20 cellular contexts compared by ENCODE assay signal in genomic region chr22:45546333-45547015, GRCh38. TPM values are rescaled to one million over a fixed set of nuclear protein-coding genes. Genes with fewer than 3 reads are reported as not detected.
"Had no signal": no experiment of that assay in that cellular context is flagged by ENCODE, and none has a peak within 500 bp of the region (broad histone marks: within the 10 kb centered on the region; RNA-seq: fewer than 3 reads in every experiment).

No MANE protein-coding gene starts in this region.

- H3K4me1 ChIP-seq: colonic mucosa, pancreas had no signal

- H3K9me3 ChIP-seq: colonic mucosa, mucosa of descending colon, pancreas, upper lobe of right lung had no signal

- H3K27me3 Mint-ChIP-seq: activated CD4-positive, alpha-beta T cell treated with anti-CD3 and anti-CD28 coated beads for 36 hours; activated naive CD8-positive, alpha-beta T cell treated with anti-CD3 and anti-CD28 coated beads for 36 hours had no signal

- H3K27me3 ChIP-seq: colonic mucosa, pancreas, upper lobe of right lung had no signal

- H3K27ac ChIP-seq: colonic mucosa, pancreas, spleen, upper lobe of right lung had no signal

- H3K4me3 Mint-ChIP-seq: activated CD4-positive, alpha-beta T cell treated with anti-CD3 and anti-CD28 coated beads for 36 hours; activated naive CD8-positive, alpha-beta T cell treated with anti-CD3 and anti-CD28 coated beads for 36 hours; memory B cell; naive B cell; stimulated activated memory B cell treated with anti-CD40 and anti-IgM and Interleukin-4, amounts not matched to agents 10 μg/mL and 1 μg/mL and 100 μg/mL, for 72 hours; T-cell; WTC11 had no signal

- H3K36me3 Mint-ChIP-seq: activated naive CD8-positive, alpha-beta T cell treated with anti-CD3 and anti-CD28 coated beads for 36 hours; memory B cell; naive B cell; stimulated activated memory B cell treated with anti-CD40 and anti-IgM and Interleukin-4, amounts not matched to agents 10 μg/mL and 1 μg/mL and 100 μg/mL, for 72 hours; T-cell had no signal

- DNase-seq: activated CD4-positive, alpha-beta T cell treated with anti-CD3 and anti-CD28 coated beads for 36 hours; activated CD4-positive, alpha-beta T cell treated with anti-CD3 and anti-CD28 coated beads, Interleukin-2, amount 50 U/mL, for 48 hours; activated naive CD4-positive, alpha-beta T cell; activated naive CD8-positive, alpha-beta T cell treated with anti-CD3 and anti-CD28 coated beads for 36 hours; amniotic stem cell; central memory CD4-positive, alpha-beta T cell; colonic mucosa; erythroblast; foreskin melanocyte; kidney glomerular epithelial cell; mucosa of descending colon; naive B cell; pancreas; spleen; stimulated activated CD4-positive, alpha-beta T cell treated with anti-CD3 and anti-CD28 coated beads, Interleukin-4, amount 100 ng/mL, for 4 hours; T-cell; upper lobe of right lung had no signal

- H3K27ac Mint-ChIP-seq: activated CD4-positive, alpha-beta T cell treated with anti-CD3 and anti-CD28 coated beads for 36 hours; activated naive CD8-positive, alpha-beta T cell treated with anti-CD3 and anti-CD28 coated beads for 36 hours; memory B cell; naive B cell; stimulated activated memory B cell treated with anti-CD40 and anti-IgM and Interleukin-4, amounts not matched to agents 10 μg/mL and 1 μg/mL and 100 μg/mL, for 72 hours; T-cell; WTC11 had no signal

- H3K4me3 ChIP-seq: colonic mucosa, mucosa of descending colon, pancreas, spleen, upper lobe of right lung had no signal

- H3K4me1 Mint-ChIP-seq: activated CD4-positive, alpha-beta T cell treated with anti-CD3 and anti-CD28 coated beads for 36 hours; activated naive CD8-positive, alpha-beta T cell treated with anti-CD3 and anti-CD28 coated beads for 36 hours; T-cell had no signal

- ATAC-seq: activated CD4-positive, alpha-beta T cell treated with anti-CD3 and anti-CD28 coated beads for 36 hours; mucosa of descending colon; pancreas; stimulated activated memory B cell treated with anti-CD40 and anti-IgM and Interleukin-4, amounts not matched to agents 10 μg/mL and 1 μg/mL and 100 μg/mL, for 72 hours; T-cell; upper lobe of right lung; WTC11 had no signal

- H3K36me3 ChIP-seq: colonic mucosa, pancreas, spleen, upper lobe of right lung had no signal

- H3K9me3 Mint-ChIP-seq: activated naive CD8-positive, alpha-beta T cell treated with anti-CD3 and anti-CD28 coated beads for 36 hours; memory B cell; stimulated activated memory B cell treated with anti-CD40 and anti-IgM and Interleukin-4, amounts not matched to agents 10 μg/mL and 1 μg/mL and 100 μg/mL, for 72 hours; T-cell; WTC11 had no signal

RNA-seq across cellular contexts. Expression of gene FBLN1, which starts 43.8 kb away (rescaled TPM):
- total RNA-seq: activated CD4-positive, alpha-beta T cell treated with anti-CD3 and anti-CD28 coated beads for 36 hours had no signal
